17 cellular contexts compared by ENCODE assay signal in the genomic region with DNA sequence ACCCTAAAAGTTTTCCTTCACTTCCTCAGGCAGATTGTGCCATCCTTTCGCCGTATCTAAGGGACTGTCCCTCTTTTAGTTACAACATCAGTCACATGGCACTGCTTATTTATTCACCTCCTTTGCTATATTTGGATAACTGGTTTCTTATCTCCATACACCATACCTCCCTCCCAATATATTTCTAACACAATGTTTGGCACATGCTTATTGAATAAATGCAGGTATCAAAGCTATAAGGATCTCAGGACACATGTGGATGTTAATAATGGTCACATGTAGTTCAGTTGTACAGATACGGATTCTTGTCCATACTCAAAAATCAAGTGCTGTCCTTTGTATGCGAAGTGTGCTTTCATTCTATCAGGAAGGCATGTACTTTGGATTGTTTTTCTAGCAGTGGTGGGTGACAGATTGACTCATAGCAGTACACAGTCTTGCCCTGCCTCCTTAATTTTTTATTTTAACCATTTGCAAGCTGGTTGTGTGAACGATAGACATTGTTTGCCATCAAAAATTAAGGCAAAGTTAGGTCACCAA.
DNase-seq lines count a peak whose midpoint lies in the region; ATAC-seq, FAIRE-seq and TF ChIP-seq lines count a peak whose summit lies in the region.
"Had no signal": no experiment of that assay in that cellular context is flagged by ENCODE, and none has a peak within 500 bp of the region (broad histone marks: within the 10 kb centered on the region; RNA-seq: fewer than 3 reads in every experiment).

No MANE protein-coding gene starts in this region.

- H3K36me3 ChIP-seq in SK-N-SH (replicated peaks in 1 of 2; ENCODE audit: control insufficient read depth in 1 of 2, insufficient read depth in 2 of 2, low read length in 1 of 2) (no peaks in the 10 kb centered on the region), Loucy (ENCODE audit: insufficient read depth, low read length) (no peaks in the 10 kb centered on the region), astrocyte (ENCODE audit: insufficient read depth, low read length) (no peaks in the 10 kb centered on the region), right lobe of liver (no peaks in the 10 kb centered on the region)
- H3K36me3 ChIP-seq: gastroesophageal sphincter had no signal

- FAIRE-seq in astrocyte (lab: Jason Lieb, UNC), result peak; percentile 37
- FAIRE-seq: islet of Langerhans had no signal

- ATAC-seq in SK-N-SH treated with all-trans-retinoic acid at 6 μM for 48 hours (peak; percentile 20; the same call in 1 of the 3 replicates), right lobe of liver (peak; percentile 79 to 90 (median 84)), GM21390 (IDR thresholded peaks at IDR 0.05; ENCODE audit: unreplicated experiment) (no peak), HG02938 (IDR thresholded peaks at IDR 0.05; ENCODE audit: unreplicated experiment) (no peak)
- ATAC-seq: activated CD8-positive, alpha-beta memory T cell treated with anti-CD3 and anti-CD28 coated beads, Interleukin-2, amount 10 ng/mL, durations not matched to agents 7 days and 5 days; gastroesophageal sphincter had no signal

- H3K79me2 ChIP-seq in SK-N-SH (ENCODE audit: insufficient read depth) (no peaks in the 10 kb centered on the region), Loucy (ENCODE audit: insufficient read depth, low read length) (no peaks in the 10 kb centered on the region), astrocyte (ENCODE audit: insufficient read depth, low read length) (no peaks in the 10 kb centered on the region)

- H3K9me2 ChIP-seq in SK-N-SH (no peaks in the 10 kb centered on the region), Loucy (replicated peaks; ENCODE audit: low read depth, low read length) (no peaks in the 10 kb centered on the region)

- peaks cover 15% of the 10 kb centered on the region for H3K4me1 Mint-ChIP-seq in astrocyte (ENCODE audit: low read depth, unreplicated experiment)

- WGBS in SK-N-SH (ENCODE audit: low lambda C conversion rate), result 75% methylated on average over 5 of the region's 5 CpGs
- 18% methylated on average over 5 of the region's 5 CpGs for WGBS in right lobe of liver (ENCODE audit: insufficient coverage, low coverage, low lambda C conversion rate, missing lambda C conversion rate)

- H3K27ac ChIP-seq in SK-N-SH (ENCODE audit: low read depth in 2 of 2, low read length in 1 of 2), result peak overlapping the region in 1 of 2 experiments; percentile 80; a peak in 2 of 4 replicates
- H3K27ac ChIP-seq in astrocyte (ENCODE audit: low read depth, low read length), result no peak overlapping the region
- H3K27ac ChIP-seq in right lobe of liver, result peak overlapping the region in 2 of 3 donors; percentile 63 to 67
- H3K27ac ChIP-seq: gastroesophageal sphincter, KMS-11 had no signal

- TF ChIP-seq EP300 in SK-N-SH (IDR thresholded peaks at IDR 0.05; ENCODE audit: borderline replicate concordance in 1 of 2, low read depth in 1 of 2, low read length in 1 of 2), result no peak

- H3F3A ChIP-seq in SK-N-SH (replicated peaks; ENCODE audit: insufficient read depth) (no peaks in the 10 kb centered on the region), Loucy (ENCODE audit: low read depth) (no peaks in the 10 kb centered on the region)

- no peak overlapping the region for H3K4me2 ChIP-seq in SK-N-SH
- no peak overlapping the region for H3K4me2 ChIP-seq in Loucy (ENCODE audit: low read depth, low read length, poor library complexity, severe bottlenecking)
- peak overlapping the region; percentile 34 for H3K4me2 ChIP-seq in astrocyte (ENCODE audit: low read length)
- H3K4me2 ChIP-seq: KMS-11 had no signal

- DNase-seq in SK-N-SH, result no peak
- peak; percentile 15 for DNase-seq in astrocyte (ENCODE audit: low read depth)
- DNase-seq in right lobe of liver, result no peak
- DNase-seq in posterior vena cava (ENCODE audit: low spot score), result no peak
- DNase-seq: 8988T; activated CD8-positive, alpha-beta memory T cell treated with anti-CD3 and anti-CD28 coated beads, Interleukin-2, amount 10 ng/mL, durations not matched to agents 7 days and 5 days; NCI-H526 treated with DMSO at 0.1 percent for 48 hours; SHP77 treated with DMSO at 0.1 percent for 48 hours; stimulated activated CD4-positive, alpha-beta T cell treated with anti-CD3 and anti-CD28 coated beads, Interleukin-1b, Interleukin-23, amount 100 ng/mL, for 48 hours had no signal

- no peak for TF ChIP-seq CTCF in SK-N-SH (IDR thresholded peaks at IDR 0.05)
- no peak for TF ChIP-seq CTCF in Loucy (conservative IDR thresholded peaks at IDR 0.05; ENCODE audit: low read length)
- TF ChIP-seq CTCF in astrocyte (IDR thresholded peaks at IDR 0.05; ENCODE audit: insufficient read depth, low read depth, low read length), result no peak
- no peak for TF ChIP-seq CTCF in right lobe of liver (IDR thresholded peaks at IDR 0.05)

- CTCF ChIA-PET in SK-N-SH (lab: Yijun Ruan, JAX), result interaction anchor here (0.5 to 0.7 kb wide), 3 partner anchors 19 to 445 kb away, joined by 3 read pairs; no protein-coding TSS in a partner anchor

- H3K4me1 ChIP-seq in SK-N-SH (ENCODE audit: control insufficient read depth in 1 of 2, insufficient read depth in 2 of 2, low read depth in 1 of 2, low read length in 1 of 2) (peaks cover 0 to 15% of the 10 kb centered on the region in 2 experiments; a peak in 2 of 4 replicates), Loucy (ENCODE audit: insufficient read depth, low read length, poor library complexity, severe bottlenecking) (peaks cover 39% of the 10 kb centered on the region), astrocyte (ENCODE audit: insufficient read depth, low read length) (peaks cover 10% of the 10 kb centered on the region), right lobe of liver (peaks cover 0 to 16% (median 4%) of the 10 kb centered on the region in 4 donors)
- H3K4me1 ChIP-seq: gastroesophageal sphincter had no signal

- H3K9me3 Mint-ChIP-seq in astrocyte (ENCODE audit: unreplicated experiment), result no peaks in the 10 kb centered on the region
- H3K9me3 Mint-ChIP-seq: type B pancreatic cell had no signal

- no peak overlapping the region for H2AFZ ChIP-seq in SK-N-SH (ENCODE audit: low read depth)
- H2AFZ ChIP-seq in Loucy (ENCODE audit: low read length), result no peak overlapping the region
- no peak overlapping the region for H2AFZ ChIP-seq in astrocyte (ENCODE audit: low read depth, low read length)

- H3K27me3 Mint-ChIP-seq in astrocyte (ENCODE audit: low read depth, unreplicated experiment), result no peaks in the 10 kb centered on the region
- H3K27me3 Mint-ChIP-seq: activated CD8-positive, alpha-beta memory T cell treated with anti-CD3 and anti-CD28 coated beads, Interleukin-2, amount 10 ng/mL, durations not matched to agents 7 days and 5 days; type B pancreatic cell had no signal

- no peaks in the 10 kb centered on the region for H3K36me3 Mint-ChIP-seq in astrocyte (ENCODE audit: low read depth, unreplicated experiment)
- H3K36me3 Mint-ChIP-seq: type B pancreatic cell had no signal

- H3K9ac ChIP-seq in SK-N-SH (no peak overlapping the region), Loucy (ENCODE audit: low read depth, low read length, poor library complexity, severe bottlenecking) (peak overlapping the region; percentile 27), astrocyte (ENCODE audit: low read length) (no peak overlapping the region)
- H3K9ac ChIP-seq: KMS-11 had no signal

- POLR2A ChIA-PET in SK-N-SH (lab: Yijun Ruan, JAX), result no interaction called here

- TF ChIP-seq POLR2A in right lobe of liver (IDR thresholded peaks at IDR 0.05), result no peak

- H4K20me1 ChIP-seq in SK-N-SH (ENCODE audit: insufficient read depth) (no peaks in the 10 kb centered on the region), Loucy (ENCODE audit: insufficient read depth, low read length, poor library complexity, severe bottlenecking) (no peaks in the 10 kb centered on the region), astrocyte (ENCODE audit: insufficient read depth, low read length) (no peaks in the 10 kb centered on the region)

- TF ChIP-seq RAD21 in SK-N-SH (IDR thresholded peaks at IDR 0.05; ENCODE audit: low read length), result no peak

- H3K4me3 Mint-ChIP-seq in astrocyte (ENCODE audit: unreplicated experiment), result no peak overlapping the region
- H3K4me3 Mint-ChIP-seq: type B pancreatic cell had no signal

- no peaks in the 10 kb centered on the region for H3K27me3 ChIP-seq in SK-N-SH (ENCODE audit: insufficient read depth)
- H3K27me3 ChIP-seq in Loucy (ENCODE audit: insufficient read depth, low read length, poor library complexity, severe bottlenecking), result no peaks in the 10 kb centered on the region
- no peaks in the 10 kb centered on the region for H3K27me3 ChIP-seq in astrocyte (ENCODE audit: insufficient read depth, low read length)
- no peaks in the 10 kb centered on the region for H3K27me3 ChIP-seq in right lobe of liver
- H3K27me3 ChIP-seq: gastroesophageal sphincter had no signal

- intact Hi-C loops in right lobe of liver (cut with DNase I) (no loop called here), posterior vena cava (cut with DNase I) (no loop called here)

- H3K4me3 ChIP-seq in SK-N-SH (ENCODE audit: low read depth in 2 of 2, low read length in 1 of 2) (no peak overlapping the region), Loucy (ENCODE audit: low read length, poor library complexity, severe bottlenecking) (no peak overlapping the region), astrocyte (ENCODE audit: insufficient read depth, low read depth, low read length) (no peak overlapping the region), right lobe of liver (no peak overlapping the region)
- H3K4me3 ChIP-seq: gastroesophageal sphincter had no signal

- no peak overlapping the region for H3K27ac Mint-ChIP-seq in astrocyte (ENCODE audit: unreplicated experiment)
- H3K27ac Mint-ChIP-seq: type B pancreatic cell had no signal

- H3K9me3 ChIP-seq in SK-N-SH (no peaks in the 10 kb centered on the region), Loucy (ENCODE audit: insufficient read depth, low read depth, low read length) (no peaks in the 10 kb centered on the region), astrocyte (ENCODE audit: insufficient read depth, low read depth, low read length) (no peaks in the 10 kb centered on the region), right lobe of liver (no peaks in the 10 kb centered on the region)
- H3K9me3 ChIP-seq: gastroesophageal sphincter had no signal

TF ChIP-seq in SK-N-SH, 30 proteins besides CTCF, POLR2A, EP300 and RAD21 (continues in another document):
- TF ChIP-seq TCF12 (IDR thresholded peaks at IDR 0.05), result no peak
- TF ChIP-seq, protein P1, sequence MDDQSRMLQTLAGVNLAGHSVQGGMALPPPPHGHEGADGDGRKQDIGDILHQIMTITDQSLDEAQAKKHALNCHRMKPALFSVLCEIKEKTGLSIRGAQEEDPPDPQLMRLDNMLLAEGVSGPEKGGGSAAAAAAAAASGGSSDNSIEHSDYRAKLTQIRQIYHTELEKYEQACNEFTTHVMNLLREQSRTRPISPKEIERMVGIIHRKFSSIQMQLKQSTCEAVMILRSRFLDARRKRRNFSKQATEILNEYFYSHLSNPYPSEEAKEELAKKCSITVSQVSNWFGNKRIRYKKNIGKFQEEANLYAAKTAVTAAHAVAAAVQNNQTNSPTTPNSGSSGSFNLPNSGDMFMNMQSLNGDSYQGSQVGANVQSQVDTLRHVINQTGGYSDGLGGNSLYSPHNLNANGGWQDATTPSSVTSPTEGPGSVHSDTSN (IDR thresholded peaks at IDR 0.05), result no peak
- no peak for TF ChIP-seq CHD2 (IDR thresholded peaks at IDR 0.05; ENCODE audit: low read length, partially characterized antibody)

Comparison
In these comparisons a context has a peak if more than half of its experiments do, and no peak if none do; other contexts are left out.
1. ATAC-seq: peak in SK-N-SH treated with all-trans-retinoic acid at 6 μM for 48 hours (single experiment) and right lobe of liver (4 of 4); none in GM21390 (single experiment) and HG02938 (single experiment).